8 cellular contexts compared by ENCODE assay signal in genomic region chr1:43858324-43858723, GRCh38.
DNase-seq lines count a peak whose midpoint lies in the region; ATAC-seq, FAIRE-seq and TF ChIP-seq lines count a peak whose summit lies in the region.

No MANE protein-coding gene starts in this region.

- DNase-seq in Daoy (ENCODE audit: low read depth) (peak; percentile 97), NCI-H2196 (lab: John Stamatoyannopoulos, UW; ENCODE audit: unreplicated experiment) (peak; percentile 82), endothelial cell of umbilical vein (ENCODE audit: low read depth, low spot score) (no peak), nucleus accumbens (lab: John Stamatoyannopoulos, UW) (peak in 37 of 56 donors; percentile 8 to 76 (median 34))
- DNase-seq in activated T-cell treated with anti-CD3 and anti-CD28 coated beads, Interleukin-2, amount 50 U/mL, for 1 hour, result no peak
- no peak for DNase-seq in activated naive CD4-positive, alpha-beta T cell treated with Interleukin-2 at 50 U/mL for 16 hours

- H3K27ac ChIP-seq in endothelial cell of umbilical vein (ENCODE audit: insufficient read depth, low read depth, low read length), result no peak overlapping the region

- no TSS peak for BruUV-seq in endothelial cell of umbilical vein (replicated peaks; lab: Mats Ljungman, UMichigan)

- no peaks in the 10 kb centered on the region for H3K9me3 ChIP-seq in endothelial cell of umbilical vein (replicated peaks; ENCODE audit: control insufficient read depth, insufficient read depth, low read length)

- H3K4me2 ChIP-seq in endothelial cell of umbilical vein (ENCODE audit: insufficient read depth, low read length), result no peak overlapping the region

- ATAC-seq in HG03469 (IDR thresholded peaks at IDR 0.05; ENCODE audit: unreplicated experiment) (no peak), HG02840 (IDR thresholded peaks at IDR 0.05; ENCODE audit: low FRiP score, unreplicated experiment) (no peak)

- no peak for TF ChIP-seq CTCF in endothelial cell of umbilical vein (IDR thresholded peaks at IDR 0.05; ENCODE audit: extremely low read depth in 1 of 2, insufficient read depth in 1 of 2, low read depth in 1 of 2, low read length in 2 of 2)

- no peak overlapping the region for H3K9ac ChIP-seq in endothelial cell of umbilical vein (replicated peaks; ENCODE audit: extremely low read depth, insufficient read depth, low read length)

- H2AFZ ChIP-seq in endothelial cell of umbilical vein (ENCODE audit: low read depth, low read length), result no peak overlapping the region

- intact Hi-C loops in endothelial cell of umbilical vein (cut with micrococcal nuclease), result no loop called here

- dilution Hi-C loops in endothelial cell of umbilical vein (cut with MboI; ENCODE audit: extremely low pct_ligation_motif_present, low sequenced_read_pairs), result no loop called here

- H3K4me3 ChIP-seq in endothelial cell of umbilical vein (replicated peaks in 1 of 3; ENCODE audit: insufficient read depth in 1 of 3, low read depth in 1 of 3, low read length in 3 of 3), result no peak overlapping the region

- peaks cover 12% of the 10 kb centered on the region for H3K4me1 ChIP-seq in endothelial cell of umbilical vein (ENCODE audit: control insufficient read depth, extremely low read depth, insufficient read depth, low read length)

- no peaks in the 10 kb centered on the region for H3K9me1 ChIP-seq in endothelial cell of umbilical vein (replicated peaks; ENCODE audit: control insufficient read depth, extremely low read depth, insufficient read depth, low read length)

- no peak for TF ChIP-seq POLR2A in endothelial cell of umbilical vein (IDR thresholded peaks at IDR 0.05; ENCODE audit: low read depth, low read length)

- no peaks in the 10 kb centered on the region for H3K79me2 ChIP-seq in endothelial cell of umbilical vein (ENCODE audit: control insufficient read depth, insufficient read depth, low read length)

- H3K27me3 ChIP-seq in endothelial cell of umbilical vein (ENCODE audit: control insufficient read depth in 2 of 2, insufficient read depth in 2 of 2, low read length in 2 of 2), result no peaks in the 10 kb centered on the region

- H3K36me3 ChIP-seq in endothelial cell of umbilical vein (ENCODE audit: control insufficient read depth in 2 of 2, extremely low read depth in 1 of 2, insufficient read depth in 2 of 2, low read length in 2 of 2), result peaks cover 2 to 3% of the 10 kb centered on the region in 2 experiments

- H4K20me1 ChIP-seq in endothelial cell of umbilical vein (replicated peaks; ENCODE audit: control insufficient read depth, extremely low read depth, insufficient read depth, low read length), result peaks cover 4% of the 10 kb centered on the region

- CTCF ChIA-PET in endothelial cell of umbilical vein (lab: Charles Lee), result interaction anchor here (0.6 to 1.8 kb wide), 5 partner anchors 12 to 97 kb away, joined by 3 to 7 read pairs (median 3); partner anchors contain the start of gene ARTN

- POLR2A ChIA-PET in endothelial cell of umbilical vein (lab: Charles Lee), result no interaction called here

- peak; percentile 31 for FAIRE-seq in endothelial cell of umbilical vein (lab: Jason Lieb, UNC)

TF ChIP-seq in endothelial cell of umbilical vein, 7 proteins besides CTCF, POLR2A, EP300 and RAD21:
- TF ChIP-seq MAX (IDR thresholded peaks at IDR 0.05; ENCODE audit: insufficient read depth, insufficient read length), result no peak
- no peak for TF ChIP-seq JUN (IDR thresholded peaks at IDR 0.05; ENCODE audit: borderline replicate concordance, insufficient read depth, insufficient read length, low read depth)
- no peak for TF ChIP-seq FOS (IDR thresholded peaks at IDR 0.05; ENCODE audit: borderline replicate concordance, insufficient read depth, low read length)
- no peak for TF ChIP-seq MYC (IDR thresholded peaks at IDR 0.05; ENCODE audit: low read depth, low read length)
- no peak for TF ChIP-seq POLR2AphosphoS5 (IDR thresholded peaks at IDR 0.05; ENCODE audit: insufficient read depth, low read depth, low read length)
- no peak for TF ChIP-seq GATA2 (IDR thresholded peaks at IDR 0.05; ENCODE audit: insufficient read depth, insufficient read length, low read depth, low read length)
- no peak for TF ChIP-seq EZH2 (IDR thresholded peaks at IDR 0.05; ENCODE audit: borderline replicate concordance, low read depth, low read length, severe bottlenecking)

Comparison
In these comparisons a context has a peak if more than half of its experiments do, and no peak if none do; other contexts are left out.
1. DNase-seq: peak in Daoy (single experiment), NCI-H2196 (single experiment) and nucleus accumbens (37 of 56); none in endothelial cell of umbilical vein (single experiment), activated T-cell treated with anti-CD3 and anti-CD28 coated beads, Interleukin-2, amount 50 U/mL, for 1 hour (single experiment) and activated naive CD4-positive, alpha-beta T cell treated with Interleukin-2 at 50 U/mL for 16 hours (single experiment).